Comparison of ENCODE assay signal across 35 cellular contexts in the genomic region with DNA sequence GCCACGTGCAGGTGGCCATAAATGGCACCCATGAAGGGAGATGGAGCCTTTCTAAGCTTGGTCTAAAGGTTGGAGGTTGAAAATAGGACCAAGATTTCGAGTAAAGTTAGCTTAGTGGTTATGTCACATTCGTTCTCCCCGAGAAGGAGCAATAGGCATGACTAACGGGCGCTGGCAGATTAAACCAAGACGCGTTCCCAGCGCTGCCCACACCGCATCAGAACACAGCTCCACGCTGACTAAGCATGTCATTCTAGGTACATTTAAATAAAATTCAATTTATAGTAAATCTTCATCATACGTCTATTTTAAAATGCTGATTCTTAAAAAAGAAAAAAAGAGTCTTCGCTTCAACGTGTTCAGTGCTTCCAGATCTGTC.
"Had no signal": no experiment of that assay in that cellular context is flagged by ENCODE, and none has a peak within 500 bp of the region (broad histone marks: within the 10 kb centered on the region; RNA-seq: fewer than 3 reads in every experiment).

No MANE protein-coding gene starts in this region.

- H3K27ac ChIP-seq: adrenal gland, body of pancreas, coronary artery, dorsolateral prefrontal cortex, foreskin keratinocyte, gastrocnemius medialis, WERI-Rb-1 had no signal

- H3K9me3 ChIP-seq: adrenal gland, body of pancreas, gastrocnemius medialis had no signal

- H3K4me3 Mint-ChIP-seq: activated B cell treated with CpG ODN at 0.5 μM for 24 hours; activated CD4-positive, alpha-beta memory T cell treated with anti-CD3 and anti-CD28 coated beads for 36 hours; activated CD4-positive, alpha-beta T cell treated with anti-CD3 and anti-CD28 coated beads for 36 hours; activated CD4-positive, alpha-beta T cell treated with anti-CD3 and anti-CD28 coated beads, Interleukin-2, amount 10 ng/mL, durations not matched to agents 24 days and 14 days; activated CD8-positive, alpha-beta memory T cell treated with anti-CD3 and anti-CD28 coated beads, Interleukin-2, amount 10 ng/mL, durations not matched to agents 7 days and 5 days; activated CD8-positive, alpha-beta T cell treated with anti-CD3 and anti-CD28 coated beads, Interleukin-2, amount 10 ng/mL, durations not matched to agents 7 days and 5 days; activated naive CD4-positive, alpha-beta T cell treated with anti-CD3 and anti-CD28 coated beads for 36 hours; activated naive CD4-positive, alpha-beta T cell treated with anti-CD3 and anti-CD28 coated beads, Interleukin-2, amount 50 U/mL, for 24 hours; activated naive CD8-positive, alpha-beta T cell treated with anti-CD3 and anti-CD28 coated beads for 36 hours; activated naive CD8-positive, alpha-beta T cell treated with anti-CD3 and anti-CD28 coated beads, Interleukin-2, amount 50 U/mL, for 24 hours; activated T-helper 1 cell treated with anti-CD3 and anti-CD28 coated beads, Interleukin-12 subunit alpha, Interleukin-12 subunit beta, Interleukin-2, Interleukin-4 antibody, amounts not matched to agents 30 ng/mL and 10 ng/mL and 1 ng/mL, durations not matched to agents 14 hours and 24 hours and 36 hours; central memory CD8-positive, alpha-beta T cell; dendritic cell treated with granulocyte-macrophage colony-stimulating factor and Interleukin-4, amounts not matched to agents 40 ng/mL and 50 ng/mL, for 4 days; endodermal cell; T-helper 17 cell; T-helper 2 cell treated with Interferon-gamma antibody and Interleukin-4, amounts not matched to agents 5 μg/mL and 100 μg/mL, for 36 hours had no signal

- ATAC-seq: activated CD4-positive, alpha-beta T cell treated with anti-CD3 and anti-CD28 coated beads for 36 hours; activated CD8-positive, alpha-beta memory T cell treated with anti-CD3 and anti-CD28 coated beads, Interleukin-2, amount 10 ng/mL, durations not matched to agents 7 days and 5 days; activated CD8-positive, alpha-beta T cell treated with anti-CD3 and anti-CD28 coated beads, Interleukin-2, amount 10 ng/mL, durations not matched to agents 7 days and 5 days; activated naive CD8-positive, alpha-beta T cell treated with anti-CD3 and anti-CD28 coated beads, Interleukin-2, amount 50 U/mL, for 24 hours; body of pancreas; esophagus mucosa; foreskin keratinocyte; T-helper 17 cell had no signal

- DNase-seq: activated B cell treated with CpG ODN at 0.5 μM for 24 hours; activated CD4-positive, alpha-beta memory T cell treated with anti-CD3 and anti-CD28 coated beads for 36 hours; activated CD4-positive, alpha-beta T cell treated with anti-CD3 and anti-CD28 coated beads for 36 hours; activated CD4-positive, CD25-positive, alpha-beta regulatory T cell treated with anti-CD3 and anti-CD28 coated beads, Interleukin-2, amount 50 U/mL, for 72 hours; activated CD8-positive, alpha-beta memory T cell treated with anti-CD3 and anti-CD28 coated beads, Interleukin-2, amount 10 ng/mL, durations not matched to agents 7 days and 5 days; activated CD8-positive, alpha-beta memory T cell treated with anti-CD3 and anti-CD28 coated beads, Interleukin-2, amount 50 U/mL, for 4 hours; activated CD8-positive, alpha-beta T cell treated with anti-CD3 and anti-CD28 coated beads, Interleukin-2, amount 10 ng/mL, durations not matched to agents 7 days and 5 days; activated effector memory CD4-positive, alpha-beta T cell treated with anti-CD3 and anti-CD28 coated beads, Interleukin-2, amount 50 U/mL, for 16 hours; activated naive CD4-positive, alpha-beta T cell treated with anti-CD3 and anti-CD28 coated beads for 36 hours; activated naive CD8-positive, alpha-beta T cell treated with anti-CD3 and anti-CD28 coated beads for 36 hours; activated naive CD8-positive, alpha-beta T cell treated with anti-CD3 and anti-CD28 coated beads, Interleukin-2, amount 50 U/mL, for 24 hours; activated T-cell treated with anti-CD3 and anti-CD28 coated beads, Interleukin-2, amount 50 U/mL, for 1 hour; activated T-cell treated with anti-CD3 and anti-CD28 coated beads, Interleukin-2, amount 50 U/mL, for 48 hours; adrenal gland; aorta; body of pancreas; effector memory CD4-positive, alpha-beta T cell; foreskin keratinocyte; gastrocnemius medialis; glutamatergic neuron; T-helper 1 cell; T-helper 17 cell; T1000; WERI-Rb-1 had no signal

- H3K27me3 ChIP-seq: adrenal gland, body of pancreas, gastrocnemius medialis had no signal

- H3K36me3 ChIP-seq: adrenal gland, gastrocnemius medialis, WERI-Rb-1 had no signal

- H3K4me1 ChIP-seq: adrenal gland, body of pancreas, foreskin keratinocyte had no signal

- H3K27ac Mint-ChIP-seq: activated B cell treated with CpG ODN at 0.5 μM for 24 hours; activated CD4-positive, alpha-beta memory T cell treated with anti-CD3 and anti-CD28 coated beads for 36 hours; activated CD4-positive, alpha-beta T cell treated with anti-CD3 and anti-CD28 coated beads for 36 hours; activated CD4-positive, alpha-beta T cell treated with anti-CD3 and anti-CD28 coated beads, Interleukin-2, amount 10 ng/mL, durations not matched to agents 24 days and 14 days; activated CD8-positive, alpha-beta memory T cell treated with anti-CD3 and anti-CD28 coated beads, Interleukin-2, amount 10 ng/mL, durations not matched to agents 7 days and 5 days; activated CD8-positive, alpha-beta T cell treated with anti-CD3 and anti-CD28 coated beads, Interleukin-2, amount 10 ng/mL, durations not matched to agents 7 days and 5 days; activated naive CD4-positive, alpha-beta T cell treated with anti-CD3 and anti-CD28 coated beads for 36 hours; activated naive CD4-positive, alpha-beta T cell treated with anti-CD3 and anti-CD28 coated beads, Interleukin-2, amount 50 U/mL, for 24 hours; activated naive CD8-positive, alpha-beta T cell treated with anti-CD3 and anti-CD28 coated beads for 36 hours; activated naive CD8-positive, alpha-beta T cell treated with anti-CD3 and anti-CD28 coated beads, Interleukin-2, amount 50 U/mL, for 24 hours; activated T-helper 1 cell treated with anti-CD3 and anti-CD28 coated beads, Interleukin-12 subunit alpha, Interleukin-12 subunit beta, Interleukin-2, Interleukin-4 antibody, amounts not matched to agents 30 ng/mL and 10 ng/mL and 1 ng/mL, durations not matched to agents 14 hours and 24 hours and 36 hours; activated T-helper 2 cell treated with anti-CD3 and anti-CD28 coated beads, Interferon-gamma antibody, Interleukin-2, Interleukin-4, amounts not matched to agents 10 μg/mL and 5 μg/mL and 100 μg/mL, durations not matched to agents 14 hours and 24 hours and 36 hours; dendritic cell treated with granulocyte-macrophage colony-stimulating factor and Interleukin-4, amounts not matched to agents 40 ng/mL and 50 ng/mL, for 4 days; endodermal cell; T-helper 17 cell; T-helper 2 cell treated with Interferon-gamma antibody and Interleukin-4, amounts not matched to agents 5 μg/mL and 100 μg/mL, for 36 hours had no signal

- H3K27me3 Mint-ChIP-seq: activated B cell treated with CpG ODN at 0.5 μM for 24 hours; activated CD4-positive, alpha-beta T cell treated with anti-CD3 and anti-CD28 coated beads, Interleukin-2, amount 10 ng/mL, durations not matched to agents 24 days and 14 days; activated CD8-positive, alpha-beta memory T cell treated with anti-CD3 and anti-CD28 coated beads, Interleukin-2, amount 10 ng/mL, durations not matched to agents 7 days and 5 days; central memory CD8-positive, alpha-beta T cell; dendritic cell treated with granulocyte-macrophage colony-stimulating factor and Interleukin-4, amounts not matched to agents 40 ng/mL and 50 ng/mL, for 4 days had no signal

- H3K4me1 Mint-ChIP-seq: activated B cell treated with CpG ODN at 0.5 μM for 24 hours; activated CD4-positive, alpha-beta T cell treated with anti-CD3 and anti-CD28 coated beads for 36 hours; activated CD4-positive, alpha-beta T cell treated with anti-CD3 and anti-CD28 coated beads, Interleukin-2, amount 10 ng/mL, durations not matched to agents 24 days and 14 days; activated CD8-positive, alpha-beta memory T cell treated with anti-CD3 and anti-CD28 coated beads, Interleukin-2, amount 10 ng/mL, durations not matched to agents 7 days and 5 days; activated naive CD4-positive, alpha-beta T cell treated with anti-CD3 and anti-CD28 coated beads, Interleukin-2, amount 50 U/mL, for 24 hours; activated naive CD8-positive, alpha-beta T cell treated with anti-CD3 and anti-CD28 coated beads for 36 hours; activated naive CD8-positive, alpha-beta T cell treated with anti-CD3 and anti-CD28 coated beads, Interleukin-2, amount 50 U/mL, for 24 hours; central memory CD8-positive, alpha-beta T cell; endodermal cell had no signal

- H3K4me3 ChIP-seq: adrenal gland, body of pancreas, coronary artery, dorsolateral prefrontal cortex, gastrocnemius medialis had no signal

- H3K9me3 Mint-ChIP-seq: activated B cell treated with CpG ODN at 0.5 μM for 24 hours; activated CD4-positive, alpha-beta memory T cell treated with anti-CD3 and anti-CD28 coated beads for 36 hours; activated CD4-positive, alpha-beta T cell treated with anti-CD3 and anti-CD28 coated beads, Interleukin-2, amount 10 ng/mL, durations not matched to agents 24 days and 14 days; activated naive CD4-positive, alpha-beta T cell treated with anti-CD3 and anti-CD28 coated beads for 36 hours; activated naive CD4-positive, alpha-beta T cell treated with anti-CD3 and anti-CD28 coated beads, Interleukin-2, amount 50 U/mL, for 24 hours; activated naive CD8-positive, alpha-beta T cell treated with anti-CD3 and anti-CD28 coated beads for 36 hours; activated naive CD8-positive, alpha-beta T cell treated with anti-CD3 and anti-CD28 coated beads, Interleukin-2, amount 50 U/mL, for 24 hours; activated T-helper 1 cell treated with anti-CD3 and anti-CD28 coated beads, Interleukin-12 subunit alpha, Interleukin-12 subunit beta, Interleukin-2, Interleukin-4 antibody, amounts not matched to agents 30 ng/mL and 10 ng/mL and 1 ng/mL, durations not matched to agents 14 hours and 24 hours and 36 hours; activated T-helper 2 cell treated with anti-CD3 and anti-CD28 coated beads, Interferon-gamma antibody, Interleukin-2, Interleukin-4, amounts not matched to agents 10 μg/mL and 5 μg/mL and 100 μg/mL, durations not matched to agents 14 hours and 24 hours and 36 hours; central memory CD8-positive, alpha-beta T cell; dendritic cell treated with granulocyte-macrophage colony-stimulating factor and Interleukin-4, amounts not matched to agents 40 ng/mL and 50 ng/mL, for 4 days; endodermal cell; T-helper 2 cell treated with Interferon-gamma antibody and Interleukin-4, amounts not matched to agents 5 μg/mL and 100 μg/mL, for 36 hours had no signal

- H3K36me3 Mint-ChIP-seq: activated CD4-positive, alpha-beta memory T cell treated with anti-CD3 and anti-CD28 coated beads for 36 hours; activated CD8-positive, alpha-beta memory T cell treated with anti-CD3 and anti-CD28 coated beads, Interleukin-2, amount 10 ng/mL, durations not matched to agents 7 days and 5 days; activated naive CD4-positive, alpha-beta T cell treated with anti-CD3 and anti-CD28 coated beads, Interleukin-2, amount 50 U/mL, for 24 hours; activated naive CD8-positive, alpha-beta T cell treated with anti-CD3 and anti-CD28 coated beads for 36 hours had no signal
